Comparison of ENCODE assay signal across 31 cellular contexts in the genomic region with DNA sequence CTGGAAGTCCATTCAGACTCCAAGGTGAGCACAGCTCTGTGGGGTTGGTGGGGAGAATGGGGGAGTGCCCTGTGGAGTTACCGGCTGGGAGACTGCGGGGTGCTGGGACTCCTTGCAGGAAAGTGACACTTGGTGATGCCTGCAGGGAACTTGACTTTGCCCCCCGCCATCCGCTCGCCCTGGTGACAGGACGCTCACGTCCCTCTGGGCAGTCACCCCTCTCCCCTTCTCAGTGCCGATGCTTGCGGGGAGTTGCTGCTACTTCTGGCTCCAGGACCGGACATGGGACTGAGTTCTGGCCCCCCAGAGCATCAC.
"Had no signal": no experiment of that assay in that cellular context is flagged by ENCODE, and none has a peak within 500 bp of the region (broad histone marks: within the 10 kb centered on the region; RNA-seq: fewer than 3 reads in every experiment).

No MANE protein-coding gene starts in this region.

- H3K9me3 ChIP-seq: adrenal gland, SK-N-SH had no signal

- H3K36me3 Mint-ChIP-seq: activated CD4-positive, alpha-beta memory T cell treated with anti-CD3 and anti-CD28 coated beads for 36 hours; activated naive CD4-positive, alpha-beta T cell treated with anti-CD3 and anti-CD28 coated beads, Interleukin-2, amount 50 U/mL, for 72 hours; brain had no signal

- H3K27me3 ChIP-seq: adrenal gland, SJSA1 had no signal

- H3K4me1 Mint-ChIP-seq: activated B cell treated with CpG ODN at 0.5 μM for 24 hours had no signal

- DNase-seq: activated B cell treated with CpG ODN at 0.5 μM for 24 hours; activated CD4-positive, alpha-beta memory T cell treated with anti-CD3 and anti-CD28 coated beads for 36 hours; activated CD4-positive, alpha-beta T cell treated with anti-CD3 and anti-CD28 coated beads for 4 hours; activated CD4-positive, alpha-beta T cell treated with anti-CD3 and anti-CD28 coated beads, Interleukin-2, amount 50 U/mL, for 1 hour; activated CD4-positive, CD25-positive, alpha-beta regulatory T cell treated with anti-CD3 and anti-CD28 coated beads, Interleukin-2, amount 50 U/mL, for 72 hours; activated CD8-positive, alpha-beta memory T cell treated with anti-CD3 and anti-CD28 coated beads, Interleukin-2, amount 50 U/mL, for 4 hours; activated effector memory CD4-positive, alpha-beta T cell treated with Interleukin-2 at 50 U/mL for 16 hours; activated naive CD4-positive, alpha-beta T cell; activated T-cell treated with anti-CD3 and anti-CD28 coated beads for 4 hours; activated T-cell treated with anti-CD3 and anti-CD28 coated beads, Interleukin-2, amount 50 U/mL, for 4 hours; adrenal gland; IMR-90; NCI-H1105; NCI-H1417 treated with DMSO at 0.1 percent for 48 hours; NCI-H187 treated with DMSO at 0.1 percent for 48 hours; NCI-H2081; NCI-H2171 treated with DMSO at 0.1 percent for 48 hours; NCI-H226; NCI-H446 treated with DMSO at 0.1 percent for 48 hours; NCI-H524; NCI-H69; SHP77 treated with DMSO at 0.1 percent for 48 hours; SK-N-SH had no signal

- H3K9me3 Mint-ChIP-seq: T-helper 2 cell treated with Interferon-gamma antibody and Interleukin-4, amounts not matched to agents 5 μg/mL and 100 μg/mL, for 36 hours had no signal

- H3K27ac Mint-ChIP-seq: activated B cell treated with CpG ODN at 0.5 μM for 24 hours; activated CD4-positive, alpha-beta memory T cell treated with anti-CD3 and anti-CD28 coated beads for 36 hours; activated naive CD4-positive, alpha-beta T cell treated with anti-CD3 and anti-CD28 coated beads, Interleukin-2, amount 50 U/mL, for 72 hours; T-helper 1 cell treated with Interleukin-12 subunit alpha and Interleukin-12 subunit beta and Interleukin-4 antibody, amounts not matched to agents 30 μg/mL and 1 μg/mL, for 36 hours; T-helper 2 cell treated with Interferon-gamma antibody and Interleukin-4, amounts not matched to agents 5 μg/mL and 100 μg/mL, for 36 hours had no signal

- H3K36me3 ChIP-seq: adrenal gland, SJSA1 had no signal

- H3K27ac ChIP-seq: SJSA1, VCaP had no signal

- H3K27me3 Mint-ChIP-seq: activated CD4-positive, alpha-beta memory T cell treated with anti-CD3 and anti-CD28 coated beads for 36 hours had no signal

- H3K4me3 ChIP-seq: adrenal gland, K562, SJSA1 had no signal

- H3K4me3 Mint-ChIP-seq: activated B cell treated with CpG ODN at 0.5 μM for 24 hours; activated CD4-positive, alpha-beta memory T cell treated with anti-CD3 and anti-CD28 coated beads for 36 hours; activated T-cell treated with anti-CD3 and anti-CD28 coated beads, Interleukin-2, amount 50 U/mL, for 4 hours; T-helper 1 cell treated with Interleukin-12 subunit alpha and Interleukin-12 subunit beta and Interleukin-4 antibody, amounts not matched to agents 30 μg/mL and 1 μg/mL, for 36 hours; T-helper 2 cell treated with Interferon-gamma antibody and Interleukin-4, amounts not matched to agents 5 μg/mL and 100 μg/mL, for 36 hours had no signal

- ATAC-seq: activated naive CD4-positive, alpha-beta T cell treated with anti-CD3 and anti-CD28 coated beads, Interleukin-2, amount 50 U/mL, for 72 hours; activated T-cell treated with anti-CD3 and anti-CD28 coated beads, Interleukin-2, amount 50 U/mL, for 4 hours; K562; Panc1 had no signal

- H3K4me1 ChIP-seq: adrenal gland, SJSA1 had no signal
